12 cellular contexts compared by ENCODE assay signal in genomic region chr6:20427856-20428255, GRCh38. TPM values are rescaled to one million over a fixed set of nuclear protein-coding genes. Genes with fewer than 3 reads are reported as not detected.
A peak's percentile ranks its signal among the peaks of the same experiment; 100 is the strongest.
DNase-seq lines count a peak whose midpoint lies in the region; ATAC-seq and TF ChIP-seq lines count a peak whose summit lies in the region.
"Had no signal": no experiment of that assay in that cellular context is flagged by ENCODE, and none has a peak within 500 bp of the region (broad histone marks: within the 10 kb centered on the region; RNA-seq: fewer than 3 reads in every experiment).

No MANE protein-coding gene starts in this region.

- H3K36me3 ChIP-seq in psoas muscle (ENCODE audit: insufficient read depth in 1 of 2, low read depth in 1 of 2): peaks cover 0 to 3% of the 10 kb centered on the region in 2 donors

- DNase-seq in left lobe of liver (ENCODE audit: low spot score) (no peak), SKM-1 (lab: John Stamatoyannopoulos, UW; ENCODE audit: unreplicated experiment) (no peak), psoas muscle (no peak), NCI-H128 (lab: John Stamatoyannopoulos, UW; ENCODE audit: unreplicated experiment) (no peak)
- DNase-seq in activated CD8-positive, alpha-beta memory T cell treated with anti-CD3 and anti-CD28 coated beads for 24 hours: no peak
- DNase-seq: DMS53, IMR-90 had no signal

- H3K27me3 ChIP-seq in psoas muscle (ENCODE audit: insufficient read depth in 3 of 3, low read length in 2 of 3): no peaks in the 10 kb centered on the region
- H3K27me3 ChIP-seq: suprapubic skin had no signal

- H3K4me3 ChIP-seq in psoas muscle: no peak overlapping the region
- H3K4me3 ChIP-seq: suprapubic skin had no signal

- no peaks in the 10 kb centered on the region for H3K9me3 ChIP-seq in psoas muscle
- H3K9me3 ChIP-seq: suprapubic skin had no signal

- 75 to 86% (median 80%) methylated on average over 6 of the region's 6 CpGs for WGBS in psoas muscle, 3 donors

- ATAC-seq in GM18520 (IDR thresholded peaks at IDR 0.05; ENCODE audit: unreplicated experiment): peak; percentile 85
- peak; percentile 89 for ATAC-seq in GM21717 (IDR thresholded peaks at IDR 0.05; ENCODE audit: unreplicated experiment)
- peak; percentile 94 for ATAC-seq in HG03432 (IDR thresholded peaks at IDR 0.05; ENCODE audit: unreplicated experiment)
- peak; percentile 75 for ATAC-seq in left lobe of liver
- no peak for ATAC-seq in psoas muscle

- H3K27ac ChIP-seq in psoas muscle: no peak overlapping the region
- H3K27ac ChIP-seq: RWPE1, suprapubic skin had no signal

- intact Hi-C loops in psoas muscle (cut with DNase I): no loop called here

- no peak for TF ChIP-seq CTCF in psoas muscle (IDR thresholded peaks at IDR 0.05)

- peaks cover 15% of the 10 kb centered on the region for H3K4me1 ChIP-seq in psoas muscle
- H3K4me1 ChIP-seq: suprapubic skin had no signal

RNA-seq across cellular contexts. Expression of gene E2F3, which starts 26.2 kb away (rescaled TPM):
- 1.4 TPM for total RNA-seq in left lobe of liver
- 10 to 100 TPM in 3 of 4 donors, 1 to 10 TPM in 1; 8.8 to 16.8 (median 15.9) TPM for total RNA-seq in psoas muscle
- 10 to 100 TPM in 1 of 3 donors, 1 to 10 TPM in 2; 4.8 to 15.3 (median 6.9) TPM for polyA plus RNA-seq in psoas muscle

Comparison
In these comparisons a context has a peak if more than half of its experiments do, and no peak if none do; other contexts are left out.
1. ATAC-seq: peak in GM18520 (single experiment), GM21717 (single experiment), HG03432 (single experiment) and left lobe of liver (single experiment); none in psoas muscle (0 of 4).